ENCODE assay signal across 1 cellular context in genomic region chr15:68603951-68604350, GRCh38.
TF ChIP-seq lines count a peak whose summit lies in the region.

No MANE protein-coding gene starts in this region.

TF ChIP-seq in HEK293, 187 proteins besides CTCF, POLR2A, EP300 and RAD21 (continued from another document):
- TF ChIP-seq KLF16 (tag by site-specific recombination; IDR thresholded peaks at IDR 0.05), result no peak
- no peak for TF ChIP-seq ZNF18 (tag by site-specific recombination; IDR thresholded peaks at IDR 0.05)
- TF ChIP-seq ZNF366 (tag by site-specific recombination; conservative IDR thresholded peaks at IDR 0.05), result no peak
- no peak for TF ChIP-seq ZNF501 (tag by site-specific recombination; IDR thresholded peaks at IDR 0.05)
- TF ChIP-seq ZNF529 (tag by site-specific recombination; IDR thresholded peaks at IDR 0.05; ENCODE audit: insufficient replicate concordance), result no peak
- peak; percentile 56; the same call in 1 of the 2 replicates for TF ChIP-seq ZNF398 (tag by site-specific recombination; IDR thresholded peaks at IDR 0.05)
- TF ChIP-seq INSM2 (tag by site-specific recombination; IDR thresholded peaks at IDR 0.05), result 0 out of 2 replicates have a peak, but pooled peaks have one; percentile 10
- no peak for TF ChIP-seq ZBTB26 (tag by site-specific recombination; optimal IDR thresholded peaks at IDR 0.05)
- TF ChIP-seq GLIS1 (tag by site-specific recombination; IDR thresholded peaks at IDR 0.05), result peak; percentile 97
- TF ChIP-seq ZNF549 (tag by site-specific recombination; IDR thresholded peaks at IDR 0.05), result no peak
- no peak for TF ChIP-seq ZSCAN18 (tag by site-specific recombination; IDR thresholded peaks at IDR 0.05)
- no peak for TF ChIP-seq TSHZ1 (tag by site-specific recombination; IDR thresholded peaks at IDR 0.05; ENCODE audit: borderline replicate concordance)
- TF ChIP-seq ZNF433 (tag by site-specific recombination; IDR thresholded peaks at IDR 0.05; ENCODE audit: low read depth), result no peak
- no peak for TF ChIP-seq ZNF449 (tag by site-specific recombination; IDR thresholded peaks at IDR 0.05)
- TF ChIP-seq TRIM28 (IDR thresholded peaks at IDR 0.05; ENCODE audit: borderline replicate concordance, low read length), result no peak
- 0 out of 2 replicates have a peak, but pooled peaks have one; percentile 11 for TF ChIP-seq MYNN (tag by site-specific recombination; IDR thresholded peaks at IDR 0.05; ENCODE audit: borderline replicate concordance)
- no peak for TF ChIP-seq ZFP37 (tag by site-specific recombination; IDR thresholded peaks at IDR 0.05)
- TF ChIP-seq KLF1 (tag by site-specific recombination; IDR thresholded peaks at IDR 0.05), result no peak
- no peak for TF ChIP-seq ZNF510 (tag by site-specific recombination; IDR thresholded peaks at IDR 0.05; ENCODE audit: insufficient replicate concordance)
- TF ChIP-seq OSR2 (tag by site-specific recombination; IDR thresholded peaks at IDR 0.05), result peak; percentile 28; the same call in 1 of the 2 replicates
- TF ChIP-seq ZNF768 (tag by site-specific recombination; IDR thresholded peaks at IDR 0.05), result no peak
- no peak for TF ChIP-seq ZNF548 (tag by site-specific recombination; IDR thresholded peaks at IDR 0.05)
- TF ChIP-seq ZBTB48 (tag by site-specific recombination; IDR thresholded peaks at IDR 0.05), result peak; percentile 62
- TF ChIP-seq PBX3 (CRISPR knock-in tag; IDR thresholded peaks at IDR 0.05), result no peak
- no peak for TF ChIP-seq ZNF391 (tag by site-specific recombination; IDR thresholded peaks at IDR 0.05; ENCODE audit: borderline replicate concordance, low read depth)
- no peak for TF ChIP-seq ZSCAN16 (tag by site-specific recombination; IDR thresholded peaks at IDR 0.05)
- no peak for TF ChIP-seq ZNF341 (tag by site-specific recombination; IDR thresholded peaks at IDR 0.05; ENCODE audit: low read depth)
- no peak; the same call in 1 of the 2 replicates for TF ChIP-seq ZNF692 (tag by site-specific recombination; IDR thresholded peaks at IDR 0.05)
- peak; percentile 63; the same call in 1 of the 2 replicates for TF ChIP-seq SP7 (tag by site-specific recombination; IDR thresholded peaks at IDR 0.05)
- TF ChIP-seq BCL11B (tag by site-specific recombination; IDR thresholded peaks at IDR 0.05; ENCODE audit: low read depth), result no peak
- no peak for TF ChIP-seq ZNF133 (tag by site-specific recombination; IDR thresholded peaks at IDR 0.05)
- no peak for TF ChIP-seq ZNF16 (tag by site-specific recombination; IDR thresholded peaks at IDR 0.05; ENCODE audit: low read depth)
- TF ChIP-seq ZNF280C (tag by site-specific recombination; IDR thresholded peaks at IDR 0.05), result no peak
- no peak for TF ChIP-seq BCL6B (tag by site-specific recombination; IDR thresholded peaks at IDR 0.05)
- TF ChIP-seq PRDM1 (tag by site-specific recombination; IDR thresholded peaks at IDR 0.05), result no peak
- TF ChIP-seq ZEB2 (tag by site-specific recombination; IDR thresholded peaks at IDR 0.05), result 0 out of 2 replicates have a peak, but pooled peaks have one; percentile 16
- TF ChIP-seq ZNF837 (tag by site-specific recombination; IDR thresholded peaks at IDR 0.05), result no peak
- no peak for TF ChIP-seq ZNF114 (tag by site-specific recombination; IDR thresholded peaks at IDR 0.05)
- no peak for TF ChIP-seq ZNF248 (tag by site-specific recombination; IDR thresholded peaks at IDR 0.05)
- peak; percentile 39; the same call in 1 of the 2 replicates for TF ChIP-seq ZBTB21 (tag by site-specific recombination; IDR thresholded peaks at IDR 0.05)
- TF ChIP-seq ZNF175 (tag by site-specific recombination; IDR thresholded peaks at IDR 0.05), result no peak
- no peak for TF ChIP-seq ZNF473 (tag by site-specific recombination; IDR thresholded peaks at IDR 0.05)
- no peak for TF ChIP-seq ZNF544 (tag by site-specific recombination; IDR thresholded peaks at IDR 0.05)
- TF ChIP-seq ZBTB20 (tag by site-specific recombination; IDR thresholded peaks at IDR 0.05), result peak; percentile 77
